1 cellular context compared by ENCODE assay signal in genomic region chr13:46577656-46578589, GRCh38.
TF ChIP-seq lines count a peak whose summit lies in the region.

No MANE protein-coding gene starts in this region.

TF ChIP-seq in GM12878, 131 proteins besides CTCF, POLR2A, EP300 and RAD21:
- TF ChIP-seq FOXM1 (IDR thresholded peaks at IDR 0.05; ENCODE audit: low read depth, low read length) (no peak), RUNX3 (IDR thresholded peaks at IDR 0.05; ENCODE audit: low read length) (peak; percentile 61), ZNF217 (IDR thresholded peaks at IDR 0.05) (no peak), RELB (IDR thresholded peaks at IDR 0.05; ENCODE audit: low read depth) (no peak), PKNOX1 (IDR thresholded peaks at IDR 0.05) (peak; percentile 20; the same call in 1 of the 2 replicates), MEF2B (IDR thresholded peaks at IDR 0.05; ENCODE audit: partially characterized antibody, poor library complexity, severe bottlenecking) (no peak), EED (IDR thresholded peaks at IDR 0.05; ENCODE audit: low read depth) (0 out of 2 replicates have a peak, but pooled peaks have one; percentile 44), RELA (IDR thresholded peaks at IDR 0.05; ENCODE audit: borderline replicate concordance, partially characterized antibody) (peak; percentile 25), SRF (IDR thresholded peaks at IDR 0.05; ENCODE audit: low read depth in 2 of 2, low read length in 2 of 2) (no peak), POLR2AphosphoS2 (IDR thresholded peaks at IDR 0.05; ENCODE audit: low read depth, low read length) (peak; percentile 47; the same call in 1 of the 2 replicates), ETV6 (conservative IDR thresholded peaks at IDR 0.05 in 1 of 2, IDR thresholded peaks at IDR 0.05 in 1 of 2; ENCODE audit: borderline replicate concordance in 1 of 2, low read depth in 1 of 2) (peak in 1 of 2 experiments; percentile 77; a peak in 2 of 4 replicates), BCLAF1 (IDR thresholded peaks at IDR 0.05) (0 out of 2 replicates have a peak, but pooled peaks have one; percentile 54), BHLHE40 (IDR thresholded peaks at IDR 0.05; ENCODE audit: borderline replicate concordance in 1 of 2, low read depth in 2 of 2, low read length in 1 of 2) (peak in 1 of 2 experiments; percentile 51; a peak in 2 of 4 replicates), IKZF1 (conservative IDR thresholded peaks at IDR 0.05) (peak; percentile 12; the same call in 1 of the 2 replicates), NFYA (IDR thresholded peaks at IDR 0.05; ENCODE audit: borderline replicate concordance, low read depth, low read length) (no peak), HDAC2 (IDR thresholded peaks at IDR 0.05) (no peak), MAX (IDR thresholded peaks at IDR 0.05; ENCODE audit: low read depth, low read length) (0 out of 2 replicates have a peak, but pooled peaks have one; percentile 35), ATF7 (IDR thresholded peaks at IDR 0.05; ENCODE audit: low read depth) (peak; percentile 72; the same call in 1 of the 2 replicates), CHD2 (IDR thresholded peaks at IDR 0.05; ENCODE audit: borderline replicate concordance, low read depth, low read length) (peak; percentile 48; the same call in 1 of the 2 replicates), EGR1 (IDR thresholded peaks at IDR 0.05; ENCODE audit: borderline replicate concordance in 1 of 2, low read depth in 2 of 2, low read length in 2 of 2) (peak in 1 of 2 experiments; percentile 43; a peak in 1 of 3 replicates), POLR2AphosphoS5 (IDR thresholded peaks at IDR 0.05; ENCODE audit: low read length) (peak; percentile 39; the same call in 1 of the 2 replicates), ZNF24 (IDR thresholded peaks at IDR 0.05) (0 out of 2 replicates have a peak, but pooled peaks have one; percentile 3), NKRF (conservative IDR thresholded peaks at IDR 0.05) (peak; percentile 10; the same call in 1 of the 2 replicates), E4F1 (IDR thresholded peaks at IDR 0.05; ENCODE audit: borderline replicate concordance, partially characterized antibody) (no peak), ZZZ3 (IDR thresholded peaks at IDR 0.05; ENCODE audit: control insufficient read depth, insufficient read length, low read depth) (no peak), MYC (IDR thresholded peaks at IDR 0.05; ENCODE audit: insufficient read depth, insufficient read length, insufficient replicate concordance, low read length, severe bottlenecking) (no peak), JUNB (IDR thresholded peaks at IDR 0.05) (no peak), TARDBP (IDR thresholded peaks at IDR 0.05; ENCODE audit: borderline replicate concordance) (no peak), ZNF687 (IDR thresholded peaks at IDR 0.05) (0 out of 2 replicates have a peak, but pooled peaks have one; percentile 33), CHD1 (IDR thresholded peaks at IDR 0.05; ENCODE audit: low read depth, low read length) (no peak), ELK1 (IDR thresholded peaks at IDR 0.05; ENCODE audit: low read depth, low read length) (peak; percentile 48; the same call in 1 of the 2 replicates), DPF2 (IDR thresholded peaks at IDR 0.05) (peak; percentile 26; the same call in 1 of the 2 replicates), MXI1 (IDR thresholded peaks at IDR 0.05; ENCODE audit: low read depth, low read length) (peak; percentile 66), WRNIP1 (IDR thresholded peaks at IDR 0.05; ENCODE audit: borderline replicate concordance, low read depth, low read length) (no peak), TCF3 (IDR thresholded peaks at IDR 0.05; ENCODE audit: borderline replicate concordance, insufficient read depth, low read depth, low read length) (no peak), MTA3 (IDR thresholded peaks at IDR 0.05; ENCODE audit: borderline replicate concordance, low read length) (0 out of 2 replicates have a peak, but pooled peaks have one; percentile 50), TAF1 (IDR thresholded peaks at IDR 0.05; ENCODE audit: borderline replicate concordance, low read depth, low read length) (0 out of 2 replicates have a peak, but pooled peaks have one; percentile 13)
TF ChIP-seq in GM12878: peak in this region for 22.
